Comparison of ENCODE assay signal across 29 cellular contexts in the genomic region with DNA sequence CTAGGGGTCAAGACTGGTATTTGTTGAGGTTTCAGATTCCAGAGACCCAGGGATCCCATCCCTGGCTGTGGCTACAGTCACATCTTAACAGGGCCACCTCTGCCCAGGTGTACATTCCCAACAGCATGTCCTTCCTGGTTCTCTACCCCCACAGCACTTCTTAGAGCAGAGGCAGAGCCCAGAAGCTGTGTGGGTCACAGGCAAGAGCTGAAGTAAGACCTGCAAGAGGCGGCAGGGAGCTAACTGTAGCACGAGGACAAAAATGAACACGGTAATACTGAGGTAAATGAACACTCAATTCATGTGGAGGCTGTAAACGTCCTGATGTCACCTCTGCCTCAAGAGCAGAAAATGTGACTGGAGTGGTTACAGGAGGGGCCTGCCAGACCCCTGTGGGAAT. TPM values are rescaled to one million over a fixed set of nuclear protein-coding genes. Genes with fewer than 3 reads are reported as not detected.
A peak's percentile ranks its signal among the peaks of the same experiment; 100 is the strongest.
DNase-seq lines count a peak whose midpoint lies in the region; ATAC-seq lines count a peak whose summit lies in the region.
"Had no signal": no experiment of that assay in that cellular context is flagged by ENCODE, and none has a peak within 500 bp of the region (broad histone marks: within the 10 kb centered on the region; RNA-seq: fewer than 3 reads in every experiment).

No MANE protein-coding gene starts in this region.

- intact Hi-C loops in naive thymus-derived CD4-positive, alpha-beta T cell (cut with micrococcal nuclease): no loop called here

- H3K36me3 Mint-ChIP-seq in activated naive CD8-positive, alpha-beta T cell: peaks cover 4% of the 10 kb centered on the region
- peaks cover 22% of the 10 kb centered on the region for H3K36me3 Mint-ChIP-seq in activated naive CD8-positive, alpha-beta T cell treated with anti-CD3 and anti-CD28 coated beads for 36 hours
- peaks cover 100% of the 10 kb centered on the region for H3K36me3 Mint-ChIP-seq in activated T-helper 17 cell treated with anti-CD3 and anti-CD28 coated beads, Interleukin-2, amount 50 U/mL, for 72 hours (ENCODE audit: low read depth)
- H3K36me3 Mint-ChIP-seq in naive thymus-derived CD4-positive, alpha-beta T cell: peaks cover 13 to 48% (median 24%) of the 10 kb centered on the region in 5 donors

- POLR2A ChIA-PET in naive thymus-derived CD4-positive, alpha-beta T cell (lab: Charles Lee): no interaction called here

- no peak overlapping the region for H3K9ac ChIP-seq in subcutaneous abdominal adipose tissue (ENCODE audit: low read length in 5 of 5)

- H3K27ac Mint-ChIP-seq in activated naive CD8-positive, alpha-beta T cell: peak overlapping the region; percentile 50
- H3K27ac Mint-ChIP-seq in activated naive CD8-positive, alpha-beta T cell treated with anti-CD3 and anti-CD28 coated beads for 36 hours: no peak overlapping the region
- peak overlapping the region; percentile 44 for H3K27ac Mint-ChIP-seq in activated T-helper 17 cell treated with anti-CD3 and anti-CD28 coated beads, Interleukin-2, amount 50 U/mL, for 72 hours
- H3K27ac Mint-ChIP-seq in naive thymus-derived CD4-positive, alpha-beta T cell: peak overlapping the region in 6 of 9 donors; percentile 41 to 72 (median 50)
- H3K27ac Mint-ChIP-seq: activated CD4-positive, alpha-beta memory T cell treated with anti-CD3 and anti-CD28 coated beads for 36 hours; activated naive CD4-positive, alpha-beta T cell treated with anti-CD3 and anti-CD28 coated beads, Interleukin-2, amount 10 ng/mL, durations not matched to agents 7 days and 5 days; memory B cell had no signal

- peaks cover 24 to 91% (median 30%) of the 10 kb centered on the region in 3 experiments for H3K36me3 ChIP-seq in naive thymus-derived CD4-positive, alpha-beta T cell (ENCODE audit: control insufficient read depth in 2 of 3, insufficient read depth in 3 of 3, low read length in 3 of 3)
- peaks cover 15 to 74% (median 61%) of the 10 kb centered on the region in 5 donors for H3K36me3 ChIP-seq in subcutaneous abdominal adipose tissue (ENCODE audit: control insufficient read depth in 5 of 5, insufficient read depth in 5 of 5, low read length in 5 of 5)
- H3K36me3 ChIP-seq: ovary had no signal

- no peak overlapping the region for H3K27ac ChIP-seq in naive thymus-derived CD4-positive, alpha-beta T cell (ENCODE audit: low read depth, low read length)
- peak overlapping the region; percentile 26 for H3K27ac ChIP-seq in subcutaneous abdominal adipose tissue (ENCODE audit: low read depth, low read length)
- H3K27ac ChIP-seq: BLaER1 treated with 17β-estradiol and CSF1 and Interleukin-3, amounts not matched to agents 10 nM and 100 nM; ovary; vagina had no signal

- no peak for DNase-seq in activated naive CD8-positive, alpha-beta T cell treated with anti-CD3 and anti-CD28 coated beads for 36 hours
- no peak for DNase-seq in naive thymus-derived CD4-positive, alpha-beta T cell
- no peak for DNase-seq in NOMO-1 treated with DMSO at 0.1 percent for 48 hours (lab: John Stamatoyannopoulos, UW; ENCODE audit: unreplicated experiment)
- DNase-seq: activated CD4-positive, alpha-beta memory T cell treated with anti-CD3 and anti-CD28 coated beads for 36 hours; activated CD4-positive, CD25-positive, alpha-beta regulatory T cell; activated naive CD4-positive, alpha-beta T cell treated with anti-CD3 and anti-CD28 coated beads, Interleukin-2, amount 10 ng/mL, durations not matched to agents 7 days and 5 days; cerebellar nuclear complex; effector CD8-positive, alpha-beta T cell; erythroblast; foreskin fibroblast; HCEC 1CT; Kasumi-1; MV-4-11; naive B cell; NCI-H146; NCI-H446 treated with DMSO at 0.1 percent for 48 hours; ovary; right cardiac atrium; substantia nigra; SW 1271 had no signal

- H3K4me3 Mint-ChIP-seq in activated naive CD8-positive, alpha-beta T cell: no peak overlapping the region
- no peak overlapping the region for H3K4me3 Mint-ChIP-seq in activated naive CD8-positive, alpha-beta T cell treated with anti-CD3 and anti-CD28 coated beads for 36 hours
- H3K4me3 Mint-ChIP-seq in activated T-helper 17 cell treated with anti-CD3 and anti-CD28 coated beads, Interleukin-2, amount 50 U/mL, for 72 hours: no peak overlapping the region
- no peak overlapping the region for H3K4me3 Mint-ChIP-seq in naive thymus-derived CD4-positive, alpha-beta T cell
- H3K4me3 Mint-ChIP-seq: activated CD4-positive, alpha-beta memory T cell treated with anti-CD3 and anti-CD28 coated beads for 36 hours; activated naive CD4-positive, alpha-beta T cell treated with anti-CD3 and anti-CD28 coated beads, Interleukin-2, amount 10 ng/mL, durations not matched to agents 7 days and 5 days; memory B cell; naive B cell had no signal

- no peak for ATAC-seq in activated T-helper 17 cell treated with anti-CD3 and anti-CD28 coated beads, Interleukin-2, amount 50 U/mL, for 72 hours (replicated peaks)
- ATAC-seq in naive thymus-derived CD4-positive, alpha-beta T cell: no peak
- ATAC-seq in GM19395 (IDR thresholded peaks at IDR 0.05; ENCODE audit: unreplicated experiment) (no peak), HG02759 (IDR thresholded peaks at IDR 0.05; ENCODE audit: unreplicated experiment) (no peak)
- ATAC-seq: right cardiac atrium, Right ventricle myocardium inferior had no signal

- H3K4me3 ChIP-seq in naive thymus-derived CD4-positive, alpha-beta T cell (ENCODE audit: low read length): no peak overlapping the region
- no peak overlapping the region for H3K4me3 ChIP-seq in subcutaneous abdominal adipose tissue (ENCODE audit: low read depth in 1 of 5, low read length in 5 of 5)
- H3K4me3 ChIP-seq: BLaER1 treated with 17β-estradiol and CSF1 and Interleukin-3, amounts not matched to agents 10 nM and 100 nM; ovary; vagina had no signal

- no peaks in the 10 kb centered on the region for H3K4me1 ChIP-seq in naive thymus-derived CD4-positive, alpha-beta T cell (ENCODE audit: control insufficient read depth in 2 of 2, insufficient read depth in 2 of 2, low read length in 2 of 2)
- peaks cover 14 to 62% (median 50%) of the 10 kb centered on the region in 5 donors for H3K4me1 ChIP-seq in subcutaneous abdominal adipose tissue (ENCODE audit: control insufficient read depth in 5 of 5, insufficient read depth in 5 of 5, low read length in 5 of 5)

- H3K4me1 Mint-ChIP-seq in activated naive CD8-positive, alpha-beta T cell (ENCODE audit: low read depth): peaks cover 3% of the 10 kb centered on the region
- H3K4me1 Mint-ChIP-seq in activated naive CD8-positive, alpha-beta T cell treated with anti-CD3 and anti-CD28 coated beads for 36 hours: peaks cover 10% of the 10 kb centered on the region
- peaks cover 5% of the 10 kb centered on the region for H3K4me1 Mint-ChIP-seq in activated T-helper 17 cell treated with anti-CD3 and anti-CD28 coated beads, Interleukin-2, amount 50 U/mL, for 72 hours
- H3K4me1 Mint-ChIP-seq in naive thymus-derived CD4-positive, alpha-beta T cell: peaks cover 5 to 12% (median 9%) of the 10 kb centered on the region in 7 donors
- H3K4me1 Mint-ChIP-seq: activated naive CD4-positive, alpha-beta T cell treated with anti-CD3 and anti-CD28 coated beads, Interleukin-2, amount 10 ng/mL, durations not matched to agents 7 days and 5 days had no signal

- no peaks in the 10 kb centered on the region for H3K27me3 ChIP-seq in naive thymus-derived CD4-positive, alpha-beta T cell (ENCODE audit: control insufficient read depth in 2 of 2, insufficient read depth in 2 of 2, low read length in 2 of 2)
- no peaks in the 10 kb centered on the region for H3K27me3 ChIP-seq in subcutaneous abdominal adipose tissue (ENCODE audit: control insufficient read depth in 5 of 5, insufficient read depth in 4 of 5, low read length in 5 of 5)
- H3K27me3 ChIP-seq: BLaER1 treated with 17β-estradiol and CSF1 and Interleukin-3, amounts not matched to agents 10 nM and 100 nM; ovary; vagina had no signal

- no peaks in the 10 kb centered on the region for H3K27me3 Mint-ChIP-seq in activated naive CD8-positive, alpha-beta T cell
- H3K27me3 Mint-ChIP-seq in activated naive CD8-positive, alpha-beta T cell treated with anti-CD3 and anti-CD28 coated beads for 36 hours: no peaks in the 10 kb centered on the region
- H3K27me3 Mint-ChIP-seq in activated T-helper 17 cell treated with anti-CD3 and anti-CD28 coated beads, Interleukin-2, amount 50 U/mL, for 72 hours: no peaks in the 10 kb centered on the region
- H3K27me3 Mint-ChIP-seq in naive thymus-derived CD4-positive, alpha-beta T cell: no peaks in the 10 kb centered on the region
- H3K27me3 Mint-ChIP-seq: activated CD4-positive, alpha-beta memory T cell treated with anti-CD3 and anti-CD28 coated beads for 36 hours; activated naive CD4-positive, alpha-beta T cell treated with anti-CD3 and anti-CD28 coated beads, Interleukin-2, amount 10 ng/mL, durations not matched to agents 7 days and 5 days; memory B cell; naive B cell had no signal

- H3K9me3 Mint-ChIP-seq in activated naive CD8-positive, alpha-beta T cell (ENCODE audit: low read depth): no peaks in the 10 kb centered on the region
- no peaks in the 10 kb centered on the region for H3K9me3 Mint-ChIP-seq in activated naive CD8-positive, alpha-beta T cell treated with anti-CD3 and anti-CD28 coated beads for 36 hours
- H3K9me3 Mint-ChIP-seq in activated T-helper 17 cell treated with anti-CD3 and anti-CD28 coated beads, Interleukin-2, amount 50 U/mL, for 72 hours: no peaks in the 10 kb centered on the region
- no peaks in the 10 kb centered on the region for H3K9me3 Mint-ChIP-seq in naive thymus-derived CD4-positive, alpha-beta T cell
- H3K9me3 Mint-ChIP-seq: activated CD4-positive, alpha-beta memory T cell treated with anti-CD3 and anti-CD28 coated beads for 36 hours; activated naive CD4-positive, alpha-beta T cell treated with anti-CD3 and anti-CD28 coated beads, Interleukin-2, amount 10 ng/mL, durations not matched to agents 7 days and 5 days; memory B cell; naive B cell had no signal

- no peaks in the 10 kb centered on the region for H3K9me3 ChIP-seq in naive thymus-derived CD4-positive, alpha-beta T cell (ENCODE audit: control insufficient read depth in 2 of 3, low read length in 3 of 3)
- H3K9me3 ChIP-seq in subcutaneous abdominal adipose tissue (ENCODE audit: control insufficient read depth in 5 of 5, low read length in 5 of 5): no peaks in the 10 kb centered on the region
- H3K9me3 ChIP-seq: BLaER1 treated with 17β-estradiol and CSF1 and Interleukin-3, amounts not matched to agents 10 nM and 100 nM; ovary; vagina had no signal

- CTCF ChIA-PET in naive thymus-derived CD4-positive, alpha-beta T cell (lab: Charles Lee): no interaction called here

RNA-seq across cellular contexts. Expression of gene RAPSN, which starts 21.7 kb away (rescaled TPM):
- under 1 TPM in 1 of 2 experiments, not detected in 1; 0.19 TPM for total RNA-seq in activated naive CD8-positive, alpha-beta T cell treated with anti-CD3 and anti-CD28 coated beads for 36 hours
- 1 to 10 TPM; 1.1 to 1.7 TPM for total RNA-seq in activated T-helper 17 cell treated with anti-CD3 and anti-CD28 coated beads, Interleukin-2, amount 50 U/mL, for 72 hours
- 1 to 10 TPM in 4 of 5 experiments, under 1 TPM in 1; 0.99 to 1.7 (median 1.4) TPM for total RNA-seq in naive thymus-derived CD4-positive, alpha-beta T cell
- polyA plus RNA-seq in naive thymus-derived CD4-positive, alpha-beta T cell: not detected
- total RNA-seq: vagina had no signal

RNA-seq across cellular contexts. Expression of gene PSMC3, which starts 44.4 kb away (rescaled TPM):
- total RNA-seq in activated naive CD8-positive, alpha-beta T cell treated with anti-CD3 and anti-CD28 coated beads for 36 hours: 100 to 1,000 TPM; 168 to 176 TPM
- total RNA-seq in activated T-helper 17 cell treated with anti-CD3 and anti-CD28 coated beads, Interleukin-2, amount 50 U/mL, for 72 hours: 100 to 1,000 TPM; 109 to 174 TPM
- 100 to 1,000 TPM in 1 of 5 experiments, 10 to 100 TPM in 4; 42.2 to 149 (median 51.3) TPM for total RNA-seq in naive thymus-derived CD4-positive, alpha-beta T cell
- polyA plus RNA-seq in naive thymus-derived CD4-positive, alpha-beta T cell: 100 to 1,000 TPM; 106 to 128 TPM
